ENCODE assay signal across 8 cellular contexts in genomic region chrX:132219343-132219768, GRCh38. TPM values are rescaled to one million over a fixed set of nuclear protein-coding genes. Genes with fewer than 3 reads are reported as not detected.
DNase-seq lines count a peak whose midpoint lies in the region; ATAC-seq and TF ChIP-seq lines count a peak whose summit lies in the region.

Gene RAP2C (minus strand): TSS chrX:132219447. CDS start chrX:132217268, 2,179 bp downstream.

- ATAC-seq in GM18909 (IDR thresholded peaks at IDR 0.05; ENCODE audit: poor library complexity, unreplicated experiment) (peak; percentile 64), HG03139 (IDR thresholded peaks at IDR 0.05; ENCODE audit: unreplicated experiment) (peak; percentile 49)
- ATAC-seq in activated CD4-positive, CD25-positive, alpha-beta regulatory T cell treated with anti-CD3 and anti-CD28 coated beads, Interleukin-2, amount 50 U/mL, for 24 hours = peak; percentile 34 to 42

- H3K4me3 ChIP-seq in AG09309 (ENCODE audit: control insufficient read depth, low read depth, low read length) = peak within 1 kb of the TSS; percentile 71
- peak within 1 kb of the TSS; percentile 70 for H3K4me3 ChIP-seq in choroid plexus epithelial cell (ENCODE audit: low read depth, low read length)
- H3K4me3 ChIP-seq in kidney epithelial cell (ENCODE audit: low read depth, low read length) = peak within 1 kb of the TSS; percentile 65

- TF ChIP-seq CTCF in AG09309 (IDR thresholded peaks at IDR 0.05; ENCODE audit: control insufficient read depth, insufficient read depth, low read depth, low read length, missing control alignments) = peak; percentile 71
- TF ChIP-seq CTCF in choroid plexus epithelial cell (conservative IDR thresholded peaks at IDR 0.05; ENCODE audit: low read depth, low read length) = peak; percentile 75
- peak; percentile 58 for TF ChIP-seq CTCF in kidney epithelial cell (IDR thresholded peaks at IDR 0.05; ENCODE audit: insufficient read depth, low read length, poor library complexity, severe bottlenecking)

- peak; percentile 13 for DNase-seq in AG09309 (ENCODE audit: low read depth)
- peak; percentile 66 for DNase-seq in NCI-H345 (lab: John Stamatoyannopoulos, UW)
- peak; percentile 70 for DNase-seq in choroid plexus epithelial cell (ENCODE audit: low read depth)
- peak; percentile 21 for DNase-seq in kidney epithelial cell (ENCODE audit: low read depth)
- peak; percentile 17 to 53 for DNase-seq in stimulated activated CD4-positive, alpha-beta T cell treated with anti-CD3 and anti-CD28 coated beads, Interleukin-15, amount 100 ng/mL, for 48 hours (ENCODE audit: low read depth in 2 of 2)

- H3K27me3 ChIP-seq in kidney epithelial cell (ENCODE audit: control insufficient read depth, insufficient read depth, low read length) = no peaks in the 10 kb centered on the region

- H3K36me3 ChIP-seq in kidney epithelial cell (ENCODE audit: control insufficient read depth, insufficient read depth, low read length) = no peaks in the 10 kb centered on the region

RNA-seq across cellular contexts. Expression of gene RAP2C, which starts in this region (rescaled TPM):
- total RNA-seq in kidney epithelial cell = 25.8 and 28.0 TPM in 2 replicates

Comparison
In these comparisons a context has a peak if more than half of its experiments do, and no peak if none do; other contexts are left out.
1. Peak in every context shown above with its lines: DNase-seq, ATAC-seq and H3K4me3 ChIP-seq.
2. DNase-seq: peak in every context shown above with its lines; median percentile 70 in choroid plexus epithelial cell; 66 in NCI-H345; 35 in stimulated activated CD4-positive, alpha-beta T cell treated with anti-CD3 and anti-CD28 coated beads, Interleukin-15, amount 100 ng/mL, for 48 hours; 21 in kidney epithelial cell; 13 in AG09309.